In genomic region chr16:86292942-86293341, GRCh38 we compare ENCODE assay signal across 25 cellular contexts.
"Had no signal": no experiment of that assay in that cellular context is flagged by ENCODE, and none has a peak within 500 bp of the region (broad histone marks: within the 10 kb centered on the region; RNA-seq: fewer than 3 reads in every experiment).

No MANE protein-coding gene starts in this region.

- H3K36me3 ChIP-seq: neutrophil, ovary, right lobe of liver, sigmoid colon, suprapubic skin, tibial artery, upper lobe of left lung, vagina had no signal

- H3K27me3 ChIP-seq: ovary, right lobe of liver, testis, upper lobe of left lung, vagina had no signal

- H3K9ac ChIP-seq: parathyroid adenoma had no signal

- H3K9me3 ChIP-seq: neutrophil, ovary, psoas muscle, right lobe of liver, sigmoid colon, suprapubic skin, testis, tibial artery, upper lobe of left lung, vagina had no signal

- DNase-seq: naive thymus-derived CD8-positive, alpha-beta T cell; nephron progenitor cell; occipital lobe; ovary; psoas muscle; right cardiac atrium; right lobe of liver; sigmoid colon; small intestine; stimulated activated CD4-positive, alpha-beta T cell treated with anti-CD3 and anti-CD28 coated beads, Interleukin-15, amount 100 ng/mL, for 24 hours; stimulated activated CD4-positive, alpha-beta T cell treated with anti-CD3 and anti-CD28 coated beads, Interleukin-4, amount 100 ng/mL, for 1 hour; stimulated activated CD4-positive, alpha-beta T cell treated with anti-CD3 and anti-CD28 coated beads, Interleukin-4, amount 100 ng/mL, for 4 hours; stimulated activated CD8-positive, alpha-beta memory T cell treated with anti-CD3 and anti-CD28 coated beads, Interleukin-4, amount 100 ng/mL, for 48 hours; stimulated activated naive CD4-positive, alpha-beta T cell; stimulated activated naive CD8-positive, alpha-beta T cell treated with anti-CD3 and anti-CD28 coated beads, Interleukin-15, amount 100 ng/mL, for 72 hours; stimulated activated naive CD8-positive, alpha-beta T cell treated with anti-CD3 and anti-CD28 coated beads, Interleukin-15, Interleukin-2, amounts not matched to agents 100 U/mL and 50 U/mL, for 24 hours; substantia nigra; testis; tibial artery; trophoblast cell; upper lobe of left lung had no signal

- H3K27ac ChIP-seq: neutrophil, ovary, parathyroid adenoma, psoas muscle, right lobe of liver, sigmoid colon, suprapubic skin, testis, tibial artery, upper lobe of left lung, vagina had no signal

- H3K4me3 ChIP-seq: ovary, psoas muscle, right lobe of liver, sigmoid colon, suprapubic skin, testis, tibial artery, upper lobe of left lung, vagina had no signal

- H3K4me1 ChIP-seq: parathyroid adenoma, psoas muscle, right lobe of liver, testis had no signal
